ENCODE assay signal across 2 cellular contexts in genomic region chr1:239348635-239349353, GRCh38.
A peak's percentile ranks its signal among the peaks of the same experiment; 100 is the strongest.
TF ChIP-seq lines count a peak whose summit lies in the region.

No MANE protein-coding gene starts in this region.

TF ChIP-seq in liver, 16 proteins besides CTCF, POLR2A, EP300 and RAD21:
- peak in 1 of 2 donors; percentile 6 for TF ChIP-seq RXRA (IDR thresholded peaks at IDR 0.05)
- TF ChIP-seq NR2F2 (IDR thresholded peaks at IDR 0.05): no peak
- TF ChIP-seq FOXA1 (IDR thresholded peaks at IDR 0.05): no peak
- TF ChIP-seq GABPA (IDR thresholded peaks at IDR 0.05 in 1 of 2, conservative IDR thresholded peaks at IDR 0.05 in 1 of 2): no peak
- no peak for TF ChIP-seq EGR1 (IDR thresholded peaks at IDR 0.05; ENCODE audit: low read depth in 2 of 2)
- no peak for TF ChIP-seq FOXA2 (IDR thresholded peaks at IDR 0.05)
- no peak for TF ChIP-seq ZBTB33 (IDR thresholded peaks at IDR 0.05)
- no peak for TF ChIP-seq ATF3 (IDR thresholded peaks at IDR 0.05)
- TF ChIP-seq MAX (IDR thresholded peaks at IDR 0.05): no peak
- no peak for TF ChIP-seq YY1 (IDR thresholded peaks at IDR 0.05)
- no peak for TF ChIP-seq TAF1 (conservative IDR thresholded peaks at IDR 0.05)
- TF ChIP-seq SP1 (IDR thresholded peaks at IDR 0.05): no peak
- no peak for TF ChIP-seq JUND (IDR thresholded peaks at IDR 0.05)
- TF ChIP-seq REST (IDR thresholded peaks at IDR 0.05): no peak
- peak; percentile 57 for TF ChIP-seq HNF4G (IDR thresholded peaks at IDR 0.05)
- TF ChIP-seq HNF4A (conservative IDR thresholded peaks at IDR 0.05): peak; percentile 79 to 95
TF ChIP-seq in liver: peak in this region for 3.

TF ChIP-seq in HepG2, 621 proteins besides CTCF, POLR2A, EP300 and RAD21:
- TF ChIP-seq ZNF768 (CRISPR knock-in tag; IDR thresholded peaks at IDR 0.05): no peak
- no peak for TF ChIP-seq ZMYM4 (CRISPR knock-in tag; IDR thresholded peaks at IDR 0.05)
- no peak for TF ChIP-seq ZNF230 (CRISPR knock-in tag; IDR thresholded peaks at IDR 0.05)
- TF ChIP-seq ZNF576 (CRISPR knock-in tag; IDR thresholded peaks at IDR 0.05): no peak
- TF ChIP-seq ZNF276 (CRISPR knock-in tag; IDR thresholded peaks at IDR 0.05; ENCODE audit: low read depth): no peak
- TF ChIP-seq ZNF7 (CRISPR knock-in tag; IDR thresholded peaks at IDR 0.05): no peak
- TF ChIP-seq MBNL3 (CRISPR knock-in tag; conservative IDR thresholded peaks at IDR 0.05): no peak
- no peak for TF ChIP-seq ZNF672 (CRISPR knock-in tag; IDR thresholded peaks at IDR 0.05)
- no peak for TF ChIP-seq NR0B2 (CRISPR knock-in tag; IDR thresholded peaks at IDR 0.05)
- TF ChIP-seq ZNF724P (CRISPR knock-in tag; IDR thresholded peaks at IDR 0.05; ENCODE audit: borderline replicate concordance): no peak
- no peak for TF ChIP-seq ZMAT3 (CRISPR knock-in tag; conservative IDR thresholded peaks at IDR 0.05)
- no peak for TF ChIP-seq ATF1 (CRISPR knock-in tag; IDR thresholded peaks at IDR 0.05)
- no peak for TF ChIP-seq PHF5A (CRISPR knock-in tag; IDR thresholded peaks at IDR 0.05; ENCODE audit: low read depth, unreplicated experiment)
- no peak for TF ChIP-seq NFIC (IDR thresholded peaks at IDR 0.05; ENCODE audit: low read length)
- TF ChIP-seq THAP9 (CRISPR knock-in tag; IDR thresholded peaks at IDR 0.05; ENCODE audit: borderline replicate concordance): no peak
- TF ChIP-seq ZBTB3 (CRISPR knock-in tag; IDR thresholded peaks at IDR 0.05; ENCODE audit: borderline replicate concordance, low read depth): no peak
- no peak for TF ChIP-seq ONECUT2 (CRISPR knock-in tag; IDR thresholded peaks at IDR 0.05)
- TF ChIP-seq HES4 (CRISPR knock-in tag; IDR thresholded peaks at IDR 0.05; ENCODE audit: borderline replicate concordance): no peak
- TF ChIP-seq ZNF496 (CRISPR knock-in tag; IDR thresholded peaks at IDR 0.05; ENCODE audit: insufficient replicate concordance): no peak
- TF ChIP-seq HMG20B (CRISPR knock-in tag; conservative IDR thresholded peaks at IDR 0.05): no peak
